In the genomic region with DNA sequence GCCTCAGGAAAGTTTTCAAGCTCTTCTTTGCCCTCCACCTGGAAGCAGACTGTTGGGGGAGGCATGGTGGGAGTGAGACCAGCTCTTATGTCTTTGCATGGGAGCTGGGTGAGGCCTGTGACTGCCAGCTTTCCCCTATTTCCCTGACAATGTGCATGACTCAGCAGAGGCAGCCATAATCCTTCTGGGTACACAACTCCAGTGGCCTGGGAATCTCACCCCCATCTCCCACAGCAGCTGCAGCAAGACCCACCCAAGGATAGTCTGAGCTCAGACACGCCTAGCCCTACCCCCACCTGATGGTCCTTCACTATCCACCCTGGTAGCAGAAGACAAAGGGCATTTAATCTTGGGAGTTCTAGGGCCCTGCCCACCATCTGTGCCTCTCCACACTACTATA, we compare ENCODE assay signal across 23 cellular contexts. TPM values are rescaled to one million over a fixed set of nuclear protein-coding genes. Genes with fewer than 3 reads are reported as not detected.
"Had no signal": no experiment of that assay in that cellular context is flagged by ENCODE, and none has a peak within 500 bp of the region (broad histone marks: within the 10 kb centered on the region; RNA-seq: fewer than 3 reads in every experiment).

No MANE protein-coding gene starts in this region.

- H3K27ac ChIP-seq: coronary artery, left ventricle myocardium inferior, right atrium auricular region, suprapubic skin had no signal

- H3K4me2 ChIP-seq: smooth muscle cell had no signal

- H3K9me3 Mint-ChIP-seq: activated T-helper 1 cell treated with anti-CD3 and anti-CD28 coated beads, Interleukin-12 subunit alpha, Interleukin-12 subunit beta, Interleukin-2, Interleukin-4 antibody, amounts not matched to agents 30 ng/mL and 10 ng/mL and 1 ng/mL, durations not matched to agents 14 hours and 24 hours and 36 hours; natural killer cell; stimulated activated naive CD8-positive, alpha-beta T cell treated with anti-CD3 and anti-CD28 coated beads, Interleukin-15, Interleukin-2, amounts not matched to agents 100 ng/mL and 50 ng/mL, for 24 hours had no signal

- H3K27ac Mint-ChIP-seq: activated naive CD8-positive, alpha-beta T cell treated with anti-CD3 and anti-CD28 coated beads for 36 hours; activated T-helper 1 cell treated with anti-CD3 and anti-CD28 coated beads, Interleukin-12 subunit alpha, Interleukin-12 subunit beta, Interleukin-2, Interleukin-4 antibody, amounts not matched to agents 30 ng/mL and 10 ng/mL and 1 ng/mL, durations not matched to agents 14 hours and 24 hours and 36 hours; brain; memory B cell; natural killer cell; stimulated activated naive CD8-positive, alpha-beta T cell treated with anti-CD3 and anti-CD28 coated beads, Interleukin-15, Interleukin-2, amounts not matched to agents 100 ng/mL and 50 ng/mL, for 24 hours had no signal

- H3K4me1 Mint-ChIP-seq: activated naive CD8-positive, alpha-beta T cell treated with anti-CD3 and anti-CD28 coated beads for 36 hours; central memory CD8-positive, alpha-beta T cell; memory B cell; natural killer cell had no signal

- H3K36me3 Mint-ChIP-seq: activated naive CD8-positive, alpha-beta T cell treated with anti-CD3 and anti-CD28 coated beads for 36 hours; brain; memory B cell; natural killer cell had no signal

- H3K27me3 ChIP-seq: right atrium auricular region, suprapubic skin had no signal

- H3K4me1 ChIP-seq: left ventricle myocardium inferior, right atrium auricular region had no signal

- H3K4me3 Mint-ChIP-seq: activated naive CD8-positive, alpha-beta T cell treated with anti-CD3 and anti-CD28 coated beads for 36 hours; activated T-helper 1 cell treated with anti-CD3 and anti-CD28 coated beads, Interleukin-12 subunit alpha, Interleukin-12 subunit beta, Interleukin-2, Interleukin-4 antibody, amounts not matched to agents 30 ng/mL and 10 ng/mL and 1 ng/mL, durations not matched to agents 14 hours and 24 hours and 36 hours; brain; central memory CD8-positive, alpha-beta T cell; memory B cell; natural killer cell; stimulated activated naive CD8-positive, alpha-beta T cell treated with anti-CD3 and anti-CD28 coated beads, Interleukin-15, Interleukin-2, amounts not matched to agents 100 ng/mL and 50 ng/mL, for 24 hours had no signal

- H3K36me3 ChIP-seq: left ventricle myocardium inferior, right atrium auricular region, suprapubic skin had no signal

- H3K4me3 ChIP-seq: coronary artery, left ventricle myocardium inferior, right atrium auricular region, smooth muscle cell, suprapubic skin had no signal

- H3K9me3 ChIP-seq: right atrium auricular region, suprapubic skin had no signal

- ATAC-seq: activated CD4-positive, CD25-positive, alpha-beta regulatory T cell treated with anti-CD3 and anti-CD28 coated beads, Interleukin-2, amount 50 U/mL, for 24 hours; natural killer cell had no signal

- DNase-seq: activated naive CD8-positive, alpha-beta T cell treated with anti-CD3 and anti-CD28 coated beads for 36 hours; amygdala; effector CD4-positive, alpha-beta T cell; foreskin fibroblast; hippocampal formation; kidney; left ventricle myocardium inferior; natural killer cell; nucleus accumbens; posterior cingulate gyrus; trophoblast cell had no signal

RNA-seq across cellular contexts. Expression of gene FGF14, which starts 41.4 kb away (rescaled TPM):
- total RNA-seq: activated CD8-positive, alpha-beta memory T cell treated with anti-CD3 and anti-CD28 coated beads for 36 hours; activated naive CD8-positive, alpha-beta T cell treated with anti-CD3 and anti-CD28 coated beads for 36 hours; activated T-helper 1 cell treated with anti-CD3 and anti-CD28 coated beads, Interleukin-12 subunit alpha, Interleukin-12 subunit beta, Interleukin-2, Interleukin-4 antibody, amounts not matched to agents 30 ng/mL and 10 ng/mL and 1 ng/mL, durations not matched to agents 14 hours and 24 hours and 36 hours; endothelial cell of umbilical vein; natural killer cell; smooth muscle cell had no signal
- polyA plus RNA-seq: endothelial cell of umbilical vein had no signal
